In genomic region chr13:36420437-36420891, GRCh38 we compare ENCODE assay signal across 8 cellular contexts. TPM values are rescaled to one million over a fixed set of nuclear protein-coding genes. Genes with fewer than 3 reads are reported as not detected.
A peak's percentile ranks its signal among the peaks of the same experiment; 100 is the strongest.
DNase-seq lines count a peak whose midpoint lies in the region; ATAC-seq and TF ChIP-seq lines count a peak whose summit lies in the region.

No MANE protein-coding gene starts in this region.

- H3K27ac Mint-ChIP-seq in endothelial cell (ENCODE audit: unreplicated experiment) = no peak overlapping the region

- H3K4me1 Mint-ChIP-seq in endothelial cell (ENCODE audit: unreplicated experiment) = no peaks in the 10 kb centered on the region

- no peaks in the 10 kb centered on the region for H3K27me3 Mint-ChIP-seq in endothelial cell (ENCODE audit: unreplicated experiment)

- DNase-seq in DMS114 treated with DMSO at 0.1 percent for 48 hours (lab: John Stamatoyannopoulos, UW; ENCODE audit: unreplicated experiment) (peak; percentile 52), HS-27A (ENCODE audit: low read depth) (peak; percentile 27), NOMO-1 treated with DMSO at 0.1 percent for 48 hours (lab: John Stamatoyannopoulos, UW; ENCODE audit: unreplicated experiment) (peak; percentile 77), endothelial cell (ENCODE audit: low spot score) (peak; percentile 79), myocyte (ENCODE audit: low read depth) (peak; percentile 83)
- DNase-seq in activated CD8-positive, alpha-beta memory T cell treated with anti-CD3 and anti-CD28 coated beads for 24 hours = peak; percentile 80
- peak; percentile 73 for DNase-seq in stimulated activated naive CD8-positive, alpha-beta T cell treated with anti-CD3 and anti-CD28 coated beads, Interleukin-15, Interleukin-2, amounts not matched to agents 100 U/mL and 50 U/mL, for 24 hours

- no peaks in the 10 kb centered on the region for H3K36me3 Mint-ChIP-seq in endothelial cell (ENCODE audit: low read depth, unreplicated experiment)

- peak; percentile 70 for ATAC-seq in GM21367 (IDR thresholded peaks at IDR 0.05; ENCODE audit: unreplicated experiment)
- ATAC-seq in stimulated activated naive CD8-positive, alpha-beta T cell treated with anti-CD3 and anti-CD28 coated beads, Interleukin-15, Interleukin-2, amounts not matched to agents 100 U/mL and 50 U/mL, for 24 hours = peak; percentile 79

- peak; percentile 78 for TF ChIP-seq CTCF in endothelial cell (IDR thresholded peaks at IDR 0.05; ENCODE audit: unreplicated experiment)

- no peaks in the 10 kb centered on the region for H3K9me3 Mint-ChIP-seq in endothelial cell (ENCODE audit: unreplicated experiment)

- H3K4me3 Mint-ChIP-seq in endothelial cell (ENCODE audit: unreplicated experiment) = no peak overlapping the region

RNA-seq across cellular contexts. Expression of gene CCNA1, which starts 11.8 kb away (rescaled TPM):
- total RNA-seq in endothelial cell (ENCODE audit: unreplicated experiment) (not detected), myocyte (0.47 and 1.3 TPM in 2 replicates)
- 0.19 TPM for polyA plus RNA-seq in myocyte (2012)

Comparison
In these comparisons a context has a peak if more than half of its experiments do, and no peak if none do; other contexts are left out.
1. Peak in every context shown above with its lines: DNase-seq and ATAC-seq.
2. DNase-seq: peak in every context shown above with its lines; median percentile 83 in myocyte; 80 in activated CD8-positive, alpha-beta memory T cell treated with anti-CD3 and anti-CD28 coated beads for 24 hours; 79 in endothelial cell; 77 in NOMO-1 treated with DMSO at 0.1 percent for 48 hours; 73 in stimulated activated naive CD8-positive, alpha-beta T cell treated with anti-CD3 and anti-CD28 coated beads, Interleukin-15, Interleukin-2, amounts not matched to agents 100 U/mL and 50 U/mL, for 24 hours; 52 in DMS114 treated with DMSO at 0.1 percent for 48 hours; 27 in HS-27A.